ENCODE assay signal across 14 cellular contexts in the genomic region with DNA sequence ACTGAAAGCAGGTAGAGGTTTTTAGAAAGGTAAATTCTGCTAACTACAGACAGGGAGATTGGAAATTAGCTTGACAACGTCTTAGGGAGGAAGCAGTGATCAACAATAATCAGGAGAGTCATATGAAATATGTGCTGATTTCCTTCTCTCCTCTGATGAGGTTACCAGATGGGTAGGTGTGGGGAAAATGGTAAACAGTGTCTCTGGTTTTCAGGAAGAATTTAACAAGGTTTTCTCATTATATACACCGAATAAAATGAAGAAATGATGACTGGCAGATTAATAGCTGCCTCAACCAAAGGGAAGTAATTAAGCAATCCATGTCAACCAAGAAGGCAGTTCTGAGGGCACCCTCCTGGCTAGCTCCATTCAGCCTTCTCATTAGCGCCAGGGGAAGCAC. TPM values are rescaled to one million over a fixed set of nuclear protein-coding genes. Genes with fewer than 3 reads are reported as not detected.
A peak's percentile ranks its signal among the peaks of the same experiment; 100 is the strongest.
DNase-seq lines count a peak whose midpoint lies in the region; ATAC-seq and TF ChIP-seq lines count a peak whose summit lies in the region.
"Had no signal": no experiment of that assay in that cellular context is flagged by ENCODE, and none has a peak within 500 bp of the region (broad histone marks: within the 10 kb centered on the region; RNA-seq: fewer than 3 reads in every experiment).

No MANE protein-coding gene starts in this region.

- H4K20me1 ChIP-seq in GM23248 (ENCODE audit: insufficient read depth) (no peaks in the 10 kb centered on the region), hepatocyte (ENCODE audit: insufficient read depth, poor library complexity, severe bottlenecking) (peaks cover 3% of the 10 kb centered on the region)

- ATAC-seq in HG03354 (IDR thresholded peaks at IDR 0.05; ENCODE audit: poor library complexity, severe bottlenecking, unreplicated experiment) (no peak), HG03280 (IDR thresholded peaks at IDR 0.05; ENCODE audit: unreplicated experiment) (no peak)
- ATAC-seq in stimulated activated naive B cell treated with anti-CD40 and anti-IgM and Interleukin-4, amounts not matched to agents 10 μg/mL and 1 μg/mL and 100 μg/mL, for 72 hours (replicated peaks): no peak

- peaks cover 0 to 12% of the 10 kb centered on the region in 2 donors for H3K9me3 Mint-ChIP-seq in stimulated activated naive B cell treated with anti-CD40 and anti-IgM and Interleukin-4, amounts not matched to agents 10 μg/mL and 1 μg/mL and 100 μg/mL, for 72 hours
- H3K9me3 Mint-ChIP-seq: immature natural killer cell had no signal

- H3K36me3 Mint-ChIP-seq in stimulated activated naive B cell treated with anti-CD40 and anti-IgM and Interleukin-4, amounts not matched to agents 10 μg/mL and 1 μg/mL and 100 μg/mL, for 72 hours: peaks cover 14 to 40% of the 10 kb centered on the region in 2 donors

- H3K27me3 ChIP-seq in GM23248 (replicated peaks; ENCODE audit: insufficient read depth) (no peaks in the 10 kb centered on the region), hepatocyte (no peaks in the 10 kb centered on the region), spleen (replicated peaks in 1 of 7) (no peaks in the 10 kb centered on the region)
- H3K27me3 ChIP-seq: BE2C had no signal

- no peak for TF ChIP-seq CTCF in hepatocyte (IDR thresholded peaks at IDR 0.05; ENCODE audit: poor library complexity)
- TF ChIP-seq CTCF in spleen (IDR thresholded peaks at IDR 0.05 in 8 of 11, conservative IDR thresholded peaks at IDR 0.05 in 3 of 11): no peak
- no peak for TF ChIP-seq CTCF in GM10266 (IDR thresholded peaks at IDR 0.05; ENCODE audit: control insufficient read depth, insufficient read depth, low read depth, missing control alignments)

- H3K4me1 ChIP-seq in GM23248 (ENCODE audit: insufficient read depth): peaks cover 60% of the 10 kb centered on the region
- no peaks in the 10 kb centered on the region for H3K4me1 ChIP-seq in hepatocyte (ENCODE audit: insufficient read depth)
- peaks cover 0 to 26% (median 9%) of the 10 kb centered on the region in 6 donors for H3K4me1 ChIP-seq in spleen

- H3K4me3 ChIP-seq in GM23248 (no peak overlapping the region), hepatocyte (no peak overlapping the region), spleen (no peak overlapping the region)

- H3K9me2 ChIP-seq in GM23248 (ENCODE audit: insufficient read depth) (no peaks in the 10 kb centered on the region), hepatocyte (replicated peaks; ENCODE audit: insufficient read depth) (no peaks in the 10 kb centered on the region)

- in situ Hi-C loops in GM23248 (cut with MboI): no loop called here

- DNase-seq in GM23248 (no peak), hepatocyte (ENCODE audit: low spot score) (no peak), spleen (no peak), GM10266 (ENCODE audit: extremely low spot score) (no peak)
- DNase-seq in stimulated activated naive B cell treated with anti-CD40 and anti-IgM and Interleukin-4, amounts not matched to agents 10 μg/mL and 1 μg/mL and 100 μg/mL, for 72 hours: no peak
- DNase-seq: activated naive CD4-positive, alpha-beta T cell treated with Interleukin-2 at 50 U/mL for 16 hours; BE2C; DND-41; H7; immature natural killer cell; NCI-H1048 had no signal

- H2AFZ ChIP-seq in GM23248 (0 out of 2 replicates have a peak overlapping the region, but pooled peaks have one; percentile 60), hepatocyte (no peak overlapping the region)

- peak overlapping the region; percentile 73 for H3K9ac ChIP-seq in GM23248

- H3K27me3 Mint-ChIP-seq in stimulated activated naive B cell treated with anti-CD40 and anti-IgM and Interleukin-4, amounts not matched to agents 10 μg/mL and 1 μg/mL and 100 μg/mL, for 72 hours: peaks cover 0 to 12% of the 10 kb centered on the region in 2 donors

- no peaks in the 10 kb centered on the region for H3K36me3 ChIP-seq in GM23248 (ENCODE audit: low read depth)
- no peaks in the 10 kb centered on the region for H3K36me3 ChIP-seq in hepatocyte (replicated peaks; ENCODE audit: insufficient read depth, low read depth)
- peaks cover 0 to 7% (median 0%) of the 10 kb centered on the region in 6 donors for H3K36me3 ChIP-seq in spleen

- peak overlapping the region; percentile 38 for H3K4me2 ChIP-seq in GM23248 (ENCODE audit: unreplicated experiment)
- no peak overlapping the region for H3K4me2 ChIP-seq in hepatocyte

- WGBS in GM23248 (ENCODE audit: low coverage in 1 of 2, low lambda C conversion rate in 2 of 2, missing lambda C conversion rate in 2 of 2), 2 experiments: 81 to 88% methylated on average over 3 of the region's 3 CpGs
- 94% methylated on average over 3 of the region's 3 CpGs for WGBS in hepatocyte (ENCODE audit: low lambda C conversion rate, missing lambda C conversion rate)
- WGBS in spleen, 5 donors: 36 to 54% (median 37%) methylated on average over 3 of the region's 3 CpGs

- H3K4me3 Mint-ChIP-seq in stimulated activated naive B cell treated with anti-CD40 and anti-IgM and Interleukin-4, amounts not matched to agents 10 μg/mL and 1 μg/mL and 100 μg/mL, for 72 hours: no peak overlapping the region
- H3K4me3 Mint-ChIP-seq: immature natural killer cell had no signal

- H3K9me3 ChIP-seq in GM23248 (ENCODE audit: low read depth) (no peaks in the 10 kb centered on the region), hepatocyte (ENCODE audit: low read depth) (no peaks in the 10 kb centered on the region), spleen (no peaks in the 10 kb centered on the region)
- H3K9me3 ChIP-seq: BE2C had no signal

- H3F3A ChIP-seq in GM23248 (ENCODE audit: insufficient read depth): peaks cover 47% of the 10 kb centered on the region

- TF ChIP-seq POLR2A in spleen (IDR thresholded peaks at IDR 0.05): no peak

- intact Hi-C loops in spleen (cut with DNase I; ENCODE audit: low total_unique reads): no loop called here

- H3K27ac Mint-ChIP-seq in stimulated activated naive B cell treated with anti-CD40 and anti-IgM and Interleukin-4, amounts not matched to agents 10 μg/mL and 1 μg/mL and 100 μg/mL, for 72 hours: no peak overlapping the region
- H3K27ac Mint-ChIP-seq: immature natural killer cell had no signal

- H3K4me1 Mint-ChIP-seq in stimulated activated naive B cell treated with anti-CD40 and anti-IgM and Interleukin-4, amounts not matched to agents 10 μg/mL and 1 μg/mL and 100 μg/mL, for 72 hours: peaks cover 8% of the 10 kb centered on the region in 2 donors
- H3K4me1 Mint-ChIP-seq: immature natural killer cell had no signal

- H3K79me2 ChIP-seq in GM23248 (ENCODE audit: insufficient read depth) (peaks cover 70% of the 10 kb centered on the region), hepatocyte (peaks cover 59% of the 10 kb centered on the region)

- H3K27ac ChIP-seq in GM23248 (peak overlapping the region; percentile 96), angular gyrus (ENCODE audit: low read depth, low read length) (peak overlapping the region; percentile 68), hepatocyte (peak overlapping the region; percentile 88), spleen (peak overlapping the region; percentile 4 to 85 (median 76))

RNA-seq across cellular contexts. Expression of a gene that starts 12.7 kb away (rescaled TPM):
- 0.13 and 2.1 TPM in 2 replicates for total RNA-seq in GM23248 (2014; rRNA removed; shearing (Covaris generic))
- 0.31 and 0.33 TPM in 2 replicates for polyA plus RNA-seq in GM23248 (2016; fragmentation: Nextera tagmentation; extraction: Ambion mirVana)
- 1.1 and 1.6 TPM in 2 replicates for total RNA-seq in hepatocyte
- 1.1 and 2.9 TPM in 2 replicates for polyA plus RNA-seq in hepatocyte
- 1 to 10 TPM; 2.2 to 6.9 (median 5.4) TPM for total RNA-seq in spleen
- polyA plus RNA-seq in spleen: under 1 TPM; 0.23 to 0.38 (median 0.26) TPM
- total RNA-seq: H7 had no signal

RNA-seq across cellular contexts. Expression of a gene that starts 27.9 kb away (rescaled TPM):
- total RNA-seq in GM23248 (2014; rRNA removed; shearing (Covaris generic)): 42.0 and 45.1 TPM in 2 replicates
- polyA plus RNA-seq in GM23248 (2016; fragmentation: Nextera tagmentation; extraction: Ambion mirVana) (44.0 and 49.0 TPM in 2 replicates), hepatocyte (27.7 and 34.8 TPM in 2 replicates), spleen (10 to 100 TPM in 1 of 3 donors, 1 to 10 TPM in 2; 7.6 to 26.3 (median 8.7) TPM)
- total RNA-seq in hepatocyte (26.3 and 29.2 TPM in 2 replicates), spleen (100 to 1,000 TPM in 2 of 7 donors, 10 to 100 TPM in 5; 45.9 to 123 (median 71.0) TPM)
